ENCODE assay signal across 22 cellular contexts in the genomic region with DNA sequence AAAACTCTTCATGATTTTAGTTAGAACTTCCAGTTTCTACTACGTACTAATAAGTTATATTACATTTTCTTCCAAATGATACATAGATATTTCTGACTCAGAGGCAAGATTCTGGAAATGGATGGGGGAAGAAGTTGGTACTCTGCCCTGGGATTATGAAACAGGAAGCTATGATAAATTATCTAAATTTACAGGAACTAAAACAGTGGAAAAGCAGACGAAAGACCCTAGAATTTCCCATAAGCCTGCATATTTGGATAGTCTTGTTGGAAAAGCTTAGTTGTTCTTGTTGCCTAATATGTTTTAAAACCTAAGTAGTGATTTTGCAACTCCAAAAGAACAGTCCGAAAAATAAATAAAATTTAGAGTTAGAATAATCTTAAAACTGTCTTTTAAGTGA. TPM values are rescaled to one million over a fixed set of nuclear protein-coding genes. Genes with fewer than 3 reads are reported as not detected.
DNase-seq lines count a peak whose midpoint lies in the region; ATAC-seq lines count a peak whose summit lies in the region.
"Had no signal": no experiment of that assay in that cellular context is flagged by ENCODE, and none has a peak within 500 bp of the region (broad histone marks: within the 10 kb centered on the region; RNA-seq: fewer than 3 reads in every experiment).

No MANE protein-coding gene starts in this region.

- H3K27me3 Mint-ChIP-seq in stimulated activated memory B cell treated with anti-CD40 and anti-IgM and Interleukin-4, amounts not matched to agents 10 μg/mL and 1 μg/mL and 100 μg/mL, for 72 hours: no peaks in the 10 kb centered on the region

- intact Hi-C loops in right cardiac atrium (cut with DNase I) (loop anchor here in 1 of 4 donors (10.0 kb wide), 1 partner anchor 112 kb away; the partner anchor contains the start of gene STEAP1), cardiac septum (cut with DNase I) (no loop called here)

- H3K4me1 ChIP-seq in right cardiac atrium (ENCODE audit: control insufficient read depth, insufficient read depth, low read length): no peaks in the 10 kb centered on the region

- H3K4me3 ChIP-seq in right cardiac atrium (ENCODE audit: low read length): no peak overlapping the region
- H3K4me3 ChIP-seq in MG63: no peak overlapping the region
- H3K4me3 ChIP-seq: dorsolateral prefrontal cortex had no signal

- no peak overlapping the region for H3K4me3 Mint-ChIP-seq in stimulated activated memory B cell treated with anti-CD40 and anti-IgM and Interleukin-4, amounts not matched to agents 10 μg/mL and 1 μg/mL and 100 μg/mL, for 72 hours
- H3K4me3 Mint-ChIP-seq: activated CD4-positive, alpha-beta memory T cell treated with anti-CD3 and anti-CD28 coated beads for 36 hours; activated T-helper 1 cell treated with anti-CD3 and anti-CD28 coated beads, Interleukin-12 subunit alpha, Interleukin-12 subunit beta, Interleukin-2, Interleukin-4 antibody, amounts not matched to agents 30 ng/mL and 10 ng/mL and 1 ng/mL, durations not matched to agents 14 hours and 24 hours and 36 hours had no signal

- H3K4me1 Mint-ChIP-seq in stimulated activated memory B cell treated with anti-CD40 and anti-IgM and Interleukin-4, amounts not matched to agents 10 μg/mL and 1 μg/mL and 100 μg/mL, for 72 hours: no peaks in the 10 kb centered on the region

- 43% methylated on average over 3 of the region's 3 CpGs for WGBS in right cardiac atrium

- H3K27me3 ChIP-seq in right cardiac atrium (ENCODE audit: control insufficient read depth, insufficient read depth) (no peaks in the 10 kb centered on the region), MG63 (no peaks in the 10 kb centered on the region)
- H3K27me3 ChIP-seq: dorsolateral prefrontal cortex had no signal

- DNase-seq in right cardiac atrium (no peak), cardiac septum (ENCODE audit: low spot score) (no peak), dermis blood vessel endothelial cell (peak; percentile 9), lung microvascular endothelial cell (ENCODE audit: low read depth in 2 of 2) (peak; percentile 48 to 56), MG63 (no peak)
- DNase-seq: activated CD4-positive, alpha-beta memory T cell treated with anti-CD3 and anti-CD28 coated beads for 36 hours; amniotic stem cell; COR-L47; dorsolateral prefrontal cortex; GF-D8; NCI-H1694; NCI-H446; stimulated activated CD4-positive, alpha-beta T cell treated with anti-CD3 and anti-CD28 coated beads, Interleukin-15, amount 100 ng/mL, for 24 hours had no signal

- H3K27ac ChIP-seq in right cardiac atrium (ENCODE audit: low read length): no peak overlapping the region
- H3K27ac ChIP-seq: dorsolateral prefrontal cortex had no signal

- no peaks in the 10 kb centered on the region for H3K36me3 ChIP-seq in MG63

- H3K9me3 ChIP-seq in right cardiac atrium (ENCODE audit: control insufficient read depth, low read length): no peaks in the 10 kb centered on the region
- H3K9me3 ChIP-seq in MG63: no peaks in the 10 kb centered on the region

- H3K9me3 Mint-ChIP-seq in stimulated activated memory B cell treated with anti-CD40 and anti-IgM and Interleukin-4, amounts not matched to agents 10 μg/mL and 1 μg/mL and 100 μg/mL, for 72 hours: no peaks in the 10 kb centered on the region
- H3K9me3 Mint-ChIP-seq: activated CD4-positive, alpha-beta memory T cell treated with anti-CD3 and anti-CD28 coated beads for 36 hours; activated T-helper 1 cell treated with anti-CD3 and anti-CD28 coated beads, Interleukin-12 subunit alpha, Interleukin-12 subunit beta, Interleukin-2, Interleukin-4 antibody, amounts not matched to agents 30 ng/mL and 10 ng/mL and 1 ng/mL, durations not matched to agents 14 hours and 24 hours and 36 hours had no signal

- no peaks in the 10 kb centered on the region for H3K36me3 Mint-ChIP-seq in stimulated activated memory B cell treated with anti-CD40 and anti-IgM and Interleukin-4, amounts not matched to agents 10 μg/mL and 1 μg/mL and 100 μg/mL, for 72 hours
- H3K36me3 Mint-ChIP-seq: activated CD4-positive, alpha-beta memory T cell treated with anti-CD3 and anti-CD28 coated beads for 36 hours had no signal

- ATAC-seq in right cardiac atrium (peak; percentile 75 to 76), GM21381 (IDR thresholded peaks at IDR 0.05; ENCODE audit: unreplicated experiment) (no peak), GM18502 (IDR thresholded peaks at IDR 0.05; ENCODE audit: poor library complexity, unreplicated experiment) (no peak)
- ATAC-seq in stimulated activated memory B cell treated with anti-CD40 and anti-IgM and Interleukin-4, amounts not matched to agents 10 μg/mL and 1 μg/mL and 100 μg/mL, for 72 hours: no peak

- no peak overlapping the region for H3K27ac Mint-ChIP-seq in stimulated activated memory B cell treated with anti-CD40 and anti-IgM and Interleukin-4, amounts not matched to agents 10 μg/mL and 1 μg/mL and 100 μg/mL, for 72 hours
- H3K27ac Mint-ChIP-seq: activated CD4-positive, alpha-beta memory T cell treated with anti-CD3 and anti-CD28 coated beads for 36 hours; activated T-helper 1 cell treated with anti-CD3 and anti-CD28 coated beads, Interleukin-12 subunit alpha, Interleukin-12 subunit beta, Interleukin-2, Interleukin-4 antibody, amounts not matched to agents 30 ng/mL and 10 ng/mL and 1 ng/mL, durations not matched to agents 14 hours and 24 hours and 36 hours had no signal

RNA-seq across cellular contexts. Expression of gene CFAP69, which starts 21.8 kb away (rescaled TPM):
- total RNA-seq in right cardiac atrium: 1 to 10 TPM; 3.5 to 7.4 (median 4.5) TPM
- 2.3 TPM for polyA plus RNA-seq in right cardiac atrium
- total RNA-seq in cardiac septum: 3.6 TPM
- 1.1 and 1.9 TPM in 2 replicates for total RNA-seq in dermis blood vessel endothelial cell
- total RNA-seq in lung microvascular endothelial cell: 0.40 and 0.44 TPM in 2 replicates
- 0.44 and 1.8 TPM in 2 replicates for total RNA-seq in MG63 (2014; rRNA removed; shearing (Covaris generic); ENCODE audit: low replicate concordance)
- total RNA-seq: activated T-helper 1 cell treated with anti-CD3 and anti-CD28 coated beads, Interleukin-12 subunit alpha, Interleukin-12 subunit beta, Interleukin-2, Interleukin-4 antibody, amounts not matched to agents 30 ng/mL and 10 ng/mL and 1 ng/mL, durations not matched to agents 14 hours and 24 hours and 36 hours; OCI-LY7 had no signal

RNA-seq across cellular contexts. Expression of gene FAM237B, which starts 54.3 kb away (rescaled TPM):
- total RNA-seq in right cardiac atrium (not detected), cardiac septum (not detected), dermis blood vessel endothelial cell (not detected in 2 replicates), lung microvascular endothelial cell (not detected in 2 replicates)
- not detected for polyA plus RNA-seq in right cardiac atrium
- not detected in 2 replicates for total RNA-seq in MG63 (2014; rRNA removed; shearing (Covaris generic); ENCODE audit: low replicate concordance)
- total RNA-seq: activated CD4-positive, alpha-beta memory T cell treated with anti-CD3 and anti-CD28 coated beads for 36 hours; activated T-helper 1 cell treated with anti-CD3 and anti-CD28 coated beads, Interleukin-12 subunit alpha, Interleukin-12 subunit beta, Interleukin-2, Interleukin-4 antibody, amounts not matched to agents 30 ng/mL and 10 ng/mL and 1 ng/mL, durations not matched to agents 14 hours and 24 hours and 36 hours; dorsolateral prefrontal cortex; glomerular endothelial cell; HT-29; OCI-LY7 had no signal
- polyA plus RNA-seq: keratinocyte, thymus had no signal

RNA-seq across cellular contexts. Expression of gene STEAP2, which starts 55.3 kb away (rescaled TPM):
- total RNA-seq in right cardiac atrium: 10 to 100 TPM; 29.9 to 46.3 (median 42.5) TPM
- 16.7 TPM for polyA plus RNA-seq in right cardiac atrium
- 15.9 TPM for total RNA-seq in cardiac septum
- total RNA-seq in dermis blood vessel endothelial cell: 1.4 and 1.7 TPM in 2 replicates
- total RNA-seq in lung microvascular endothelial cell: under 0.01 and 2.0 TPM in 2 replicates
- total RNA-seq in MG63 (2014; rRNA removed; shearing (Covaris generic); ENCODE audit: low replicate concordance): 1.2 and 2.0 TPM in 2 replicates
- total RNA-seq: activated CD4-positive, alpha-beta memory T cell treated with anti-CD3 and anti-CD28 coated beads for 36 hours; activated T-helper 1 cell treated with anti-CD3 and anti-CD28 coated beads, Interleukin-12 subunit alpha, Interleukin-12 subunit beta, Interleukin-2, Interleukin-4 antibody, amounts not matched to agents 30 ng/mL and 10 ng/mL and 1 ng/mL, durations not matched to agents 14 hours and 24 hours and 36 hours; OCI-LY7 had no signal

Comparison
In these comparisons a context has a peak if more than half of its experiments do, and no peak if none do; other contexts are left out.
1. ATAC-seq: peak in right cardiac atrium (2 of 2); none in GM21381 (single experiment), stimulated activated memory B cell treated with anti-CD40 and anti-IgM and Interleukin-4, amounts not matched to agents 10 μg/mL and 1 μg/mL and 100 μg/mL, for 72 hours (single experiment) and GM18502 (single experiment).
2. DNase-seq: peak in dermis blood vessel endothelial cell (single experiment) and lung microvascular endothelial cell (2 of 2); none in right cardiac atrium (0 of 3), cardiac septum (single experiment) and MG63 (single experiment).